Comparison of ENCODE assay signal across 17 cellular contexts in genomic region chr10:125370578-125370977, GRCh38.
DNase-seq lines count a peak whose midpoint lies in the region; ATAC-seq and TF ChIP-seq lines count a peak whose summit lies in the region.
"Had no signal": no experiment of that assay in that cellular context is flagged by ENCODE, and none has a peak within 500 bp of the region (broad histone marks: within the 10 kb centered on the region; RNA-seq: fewer than 3 reads in every experiment).

No MANE protein-coding gene starts in this region.

- intact Hi-C loops in A673 (cut with micrococcal nuclease; ENCODE audit: unreplicated experiment), result no loop called here

- DNase-seq in A673 (ENCODE audit: low spot score), result peak; percentile 36
- peak; percentile 9 for DNase-seq in NT2/D1 (ENCODE audit: low read depth, low spot score)
- peak; percentile 14 for DNase-seq in epithelial cell of esophagus (ENCODE audit: low read depth)
- peak; percentile 85 for DNase-seq in left kidney (ENCODE audit: low read depth, low spot score)
- no peak for DNase-seq in NCI-H345 treated with DMSO at 0.1 percent for 48 hours (lab: John Stamatoyannopoulos, UW; ENCODE audit: unreplicated experiment)
- DNase-seq: activated CD4-positive, alpha-beta T cell treated with anti-CD3 and anti-CD28 coated beads, Interleukin-2, amount 10 ng/mL, durations not matched to agents 7 days and 5 days; activated naive CD8-positive, alpha-beta T cell treated with anti-CD3 and anti-CD28 coated beads, Interleukin-2, amount 50 U/mL, for 24 hours; activated T-cell treated with anti-CD3 and anti-CD28 coated beads, Interleukin-2, amount 50 U/mL, for 24 hours; left cardiac atrium; NCI-H1105; spleen; stimulated activated naive CD4-positive, alpha-beta T cell had no signal

- TF ChIP-seq CTCF in A673 (conservative IDR thresholded peaks at IDR 0.05; ENCODE audit: low read depth, low read length) (peak; percentile 52), epithelial cell of esophagus (IDR thresholded peaks at IDR 0.05; ENCODE audit: insufficient read depth, low read depth, low read length, missing control alignments) (no peak)

- POLR2A ChIA-PET in A673 (lab: Charles Lee; ENCODE audit: low non-redundant PET), result no interaction called here

- CTCF ChIA-PET in A673 (lab: Charles Lee), result no interaction called here

- H3K4me3 ChIP-seq in A673 (ENCODE audit: low read depth, low read length, poor library complexity, severe bottlenecking), result no peak overlapping the region
- no peak overlapping the region for H3K4me3 ChIP-seq in NT2/D1 (ENCODE audit: insufficient read length, low read depth)
- H3K4me3 ChIP-seq in epithelial cell of esophagus (ENCODE audit: low read length), result no peak overlapping the region
- H3K4me3 ChIP-seq: gastroesophageal sphincter, SJCRH30, spleen had no signal

- no peaks in the 10 kb centered on the region for H3K4me1 ChIP-seq in A673 (ENCODE audit: insufficient read depth, low read length, poor library complexity, severe bottlenecking)
- H3K4me1 ChIP-seq in NT2/D1 (ENCODE audit: insufficient read depth, insufficient read length), result no peaks in the 10 kb centered on the region
- H3K4me1 ChIP-seq: gastroesophageal sphincter, SJCRH30, spleen had no signal

- H3K36me3 ChIP-seq in A673 (ENCODE audit: insufficient read depth, low read length, poor library complexity, severe bottlenecking) (no peaks in the 10 kb centered on the region), NT2/D1 (ENCODE audit: insufficient read depth, insufficient read length, low read length) (no peaks in the 10 kb centered on the region)
- H3K36me3 ChIP-seq: gastroesophageal sphincter, SJCRH30, spleen had no signal

- H3K9me3 ChIP-seq in A673 (ENCODE audit: low read depth, low read length, poor library complexity, severe bottlenecking) (no peaks in the 10 kb centered on the region), NT2/D1 (ENCODE audit: insufficient read depth, low read length) (no peaks in the 10 kb centered on the region)
- H3K9me3 ChIP-seq: SJCRH30 had no signal

- no peak overlapping the region for H3K9ac ChIP-seq in NT2/D1 (ENCODE audit: insufficient read length, low read depth)

- no TSS peak for BruUV-seq in A673 (replicated peaks; lab: Mats Ljungman, UMichigan)

- H3K27me3 ChIP-seq in A673 (replicated peaks; ENCODE audit: insufficient read depth, low read depth, low read length, poor library complexity) (peaks cover 3% of the 10 kb centered on the region), NT2/D1 (ENCODE audit: insufficient read depth, insufficient read length) (no peaks in the 10 kb centered on the region)
- H3K27me3 ChIP-seq: SJCRH30 had no signal

- ATAC-seq in GM21390 (IDR thresholded peaks at IDR 0.05; ENCODE audit: unreplicated experiment) (no peak), GM21717 (IDR thresholded peaks at IDR 0.05; ENCODE audit: unreplicated experiment) (no peak), HG03280 (IDR thresholded peaks at IDR 0.05; ENCODE audit: unreplicated experiment) (no peak)
- ATAC-seq: activated naive CD8-positive, alpha-beta T cell treated with anti-CD3 and anti-CD28 coated beads, Interleukin-2, amount 50 U/mL, for 24 hours; gastroesophageal sphincter; left cardiac atrium had no signal

- no peak overlapping the region for H3K27ac ChIP-seq in A673 (ENCODE audit: low read depth, low read length, poor library complexity, severe bottlenecking)
- H3K27ac ChIP-seq: gastroesophageal sphincter, SJCRH30, spleen had no signal
